ENCODE assay signal across 13 cellular contexts in genomic region chr5:40503438-40503837, GRCh38.
DNase-seq lines count a peak whose midpoint lies in the region; ATAC-seq and TF ChIP-seq lines count a peak whose summit lies in the region.
"Had no signal": no experiment of that assay in that cellular context is flagged by ENCODE, and none has a peak within 500 bp of the region (broad histone marks: within the 10 kb centered on the region; RNA-seq: fewer than 3 reads in every experiment).

No MANE protein-coding gene starts in this region.

- H3K27ac ChIP-seq in OCI-LY3 (ENCODE audit: low read length) (peak overlapping the region; percentile 95), transverse colon (no peak overlapping the region), MM.1S (ENCODE audit: low read length) (no peak overlapping the region)

- H3K36me3 ChIP-seq in OCI-LY3 (replicated peaks; ENCODE audit: low read depth, low read length) (no peaks in the 10 kb centered on the region), transverse colon (no peaks in the 10 kb centered on the region), MM.1S (replicated peaks; ENCODE audit: insufficient read depth, low read length) (no peaks in the 10 kb centered on the region)

- peak; percentile 51 for DNase-seq in stimulated activated CD4-positive, alpha-beta T cell treated with anti-CD3 and anti-CD28 coated beads, Interleukin-15, amount 100 ng/mL, for 24 hours
- DNase-seq in stimulated activated CD4-positive, alpha-beta T cell treated with anti-CD3 and anti-CD28 coated beads, Interleukin-4, amount 100 ng/mL, for 1 hour: no peak
- DNase-seq in central memory CD8-positive, alpha-beta T cell (ENCODE audit: low spot score in 2 of 2): no peak
- DNase-seq in transverse colon (peak; percentile 14), HuH-7.5 (ENCODE audit: low spot score) (no peak), MM.1S (no peak), NCI-H510A treated with DMSO at 0.1 percent for 48 hours (lab: John Stamatoyannopoulos, UW) (no peak)
- DNase-seq: GOT3, NCI-H1092 treated with DMSO at 0.1 percent for 48 hours, NCI-H446 had no signal

- no peaks in the 10 kb centered on the region for H3K9me2 ChIP-seq in MM.1S (replicated peaks; ENCODE audit: insufficient read depth, low read length)

- peak overlapping the region; percentile 66 for H3K9ac ChIP-seq in OCI-LY3 (ENCODE audit: low read length)
- H3K9ac ChIP-seq in MM.1S (ENCODE audit: low read length): no peak overlapping the region

- H3K9me3 ChIP-seq in OCI-LY3 (ENCODE audit: insufficient read depth, low read length) (no peaks in the 10 kb centered on the region), transverse colon (no peaks in the 10 kb centered on the region), MM.1S (replicated peaks; ENCODE audit: insufficient read depth, low read length) (no peaks in the 10 kb centered on the region)

- no peak overlapping the region for H3K27ac Mint-ChIP-seq in central memory CD8-positive, alpha-beta T cell (ENCODE audit: low read depth)
- H3K27ac Mint-ChIP-seq: T-cell had no signal

- TF ChIP-seq CTCF in OCI-LY3 (IDR thresholded peaks at IDR 0.05; ENCODE audit: low read depth, low read length): no peak
- TF ChIP-seq CTCF in transverse colon (IDR thresholded peaks at IDR 0.05): no peak
- TF ChIP-seq CTCF in MM.1S (IDR thresholded peaks at IDR 0.05; ENCODE audit: low read length): no peak

- H3K79me2 ChIP-seq in OCI-LY3 (ENCODE audit: low read length) (peaks cover 3% of the 10 kb centered on the region; the same call in 1 of the 2 replicates), MM.1S (ENCODE audit: low read length) (no peaks in the 10 kb centered on the region)

- H3K27me3 ChIP-seq in OCI-LY3 (ENCODE audit: low read depth, low read length) (no peaks in the 10 kb centered on the region), transverse colon (no peaks in the 10 kb centered on the region), MM.1S (replicated peaks; ENCODE audit: insufficient read depth, low read length) (no peaks in the 10 kb centered on the region)

- WGBS in transverse colon (ENCODE audit: low coverage in 1 of 2), 2 donors: 55 to 70% methylated on average over 1 to 2 of the region's 2 CpGs

- H3K4me1 Mint-ChIP-seq in central memory CD8-positive, alpha-beta T cell: peaks cover 5% of the 10 kb centered on the region

- H3K4me3 ChIP-seq in OCI-LY3 (ENCODE audit: low read length): peak overlapping the region; percentile 73
- no peak overlapping the region for H3K4me3 ChIP-seq in transverse colon
- H3K4me3 ChIP-seq in MM.1S (ENCODE audit: low read length): no peak overlapping the region
- H3K4me3 ChIP-seq: smooth muscle cell had no signal

- intact Hi-C loops in transverse colon (cut with DNase I; ENCODE audit: low total_unique reads): no loop called here

- H3K4me2 ChIP-seq in OCI-LY3 (ENCODE audit: low read length) (peak overlapping the region; percentile 94), MM.1S (ENCODE audit: low read depth, low read length) (no peak overlapping the region)
- H3K4me2 ChIP-seq: smooth muscle cell had no signal

- H2AFZ ChIP-seq in OCI-LY3 (ENCODE audit: low read depth, low read length) (no peak overlapping the region), MM.1S (ENCODE audit: low read length) (no peak overlapping the region)

- no peak for TF ChIP-seq POLR2A in transverse colon (IDR thresholded peaks at IDR 0.05)

- H3K36me3 Mint-ChIP-seq in central memory CD8-positive, alpha-beta T cell (ENCODE audit: insufficient read depth): no peaks in the 10 kb centered on the region
- H3K36me3 Mint-ChIP-seq: T-cell had no signal

- H3K27me3 Mint-ChIP-seq in central memory CD8-positive, alpha-beta T cell: no peaks in the 10 kb centered on the region
- H3K27me3 Mint-ChIP-seq: T-cell had no signal

- ATAC-seq in central memory CD8-positive, alpha-beta T cell (replicated peaks; ENCODE audit: extremely low read depth, poor library complexity, severe bottlenecking): peak; percentile 40
- ATAC-seq: T-cell had no signal

- peaks cover 63% of the 10 kb centered on the region for H3K4me1 ChIP-seq in OCI-LY3 (ENCODE audit: low read length)
- peaks cover 0 to 30% (median 0%) of the 10 kb centered on the region in 4 donors for H3K4me1 ChIP-seq in transverse colon
- no peaks in the 10 kb centered on the region for H3K4me1 ChIP-seq in MM.1S (ENCODE audit: low read length)

- no peaks in the 10 kb centered on the region for H3K9me3 Mint-ChIP-seq in central memory CD8-positive, alpha-beta T cell
- H3K9me3 Mint-ChIP-seq: T-cell had no signal

- no peaks in the 10 kb centered on the region for H4K20me1 ChIP-seq in OCI-LY3 (ENCODE audit: insufficient read depth, low read length)
- H4K20me1 ChIP-seq in MM.1S (ENCODE audit: insufficient read depth, low read length): no peaks in the 10 kb centered on the region

- in situ Hi-C loops in transverse colon (cut with MboI; ENCODE audit: low pct_ligation_motif_present in 1 of 4, low pct_unique_long_range_greater_than_20kb in 1 of 4, low sequenced_read_pairs in 3 of 4): no loop called here

- no peak overlapping the region for H3K4me3 Mint-ChIP-seq in central memory CD8-positive, alpha-beta T cell
- H3K4me3 Mint-ChIP-seq: T-cell had no signal

- H3F3A ChIP-seq in MM.1S (ENCODE audit: insufficient read depth, low read length): no peaks in the 10 kb centered on the region

- TF ChIP-seq EP300 in transverse colon (IDR thresholded peaks at IDR 0.05; ENCODE audit: low read depth): no peak

Comparison
In these comparisons a context has a peak if more than half of its experiments do, and no peak if none do; other contexts are left out.
1. DNase-seq: peak in stimulated activated CD4-positive, alpha-beta T cell treated with anti-CD3 and anti-CD28 coated beads, Interleukin-15, amount 100 ng/mL, for 24 hours (single experiment) and transverse colon (single experiment); none in stimulated activated CD4-positive, alpha-beta T cell treated with anti-CD3 and anti-CD28 coated beads, Interleukin-4, amount 100 ng/mL, for 1 hour (single experiment), central memory CD8-positive, alpha-beta T cell (0 of 2), HuH-7.5 (single experiment), MM.1S (single experiment) and NCI-H510A treated with DMSO at 0.1 percent for 48 hours (single experiment).